8 cellular contexts compared by ENCODE assay signal in the genomic region with DNA sequence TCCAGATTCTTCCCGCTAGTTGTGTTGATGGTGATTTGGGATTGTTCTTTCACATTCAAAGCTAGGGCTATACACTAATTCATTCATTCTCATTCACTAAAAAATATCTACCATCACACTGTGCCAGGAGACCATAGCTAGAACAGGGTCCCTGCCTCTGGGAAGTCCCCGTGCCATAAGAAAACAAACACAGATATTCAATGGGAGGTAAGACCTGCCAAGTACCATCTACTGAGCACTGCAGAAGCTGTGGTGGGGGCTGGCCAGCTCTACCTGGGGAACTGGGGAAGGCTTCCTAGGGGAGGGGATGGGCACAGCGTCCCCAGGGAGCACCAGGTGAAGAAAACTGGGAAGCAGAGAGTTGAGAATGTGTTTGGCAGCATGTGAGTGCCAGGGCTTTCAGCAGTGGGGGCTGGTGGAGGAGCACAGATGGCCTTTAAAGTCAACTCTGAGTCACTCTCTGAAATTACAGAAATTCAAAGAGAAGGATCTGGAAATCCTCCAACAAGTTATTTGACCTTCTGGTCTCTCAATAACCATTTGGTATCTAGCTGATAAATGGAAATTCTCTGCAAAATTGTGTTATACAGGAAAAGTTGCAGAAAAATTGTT.
DNase-seq lines count a peak whose midpoint lies in the region; ATAC-seq and TF ChIP-seq lines count a peak whose summit lies in the region.

No MANE protein-coding gene starts in this region.

- H3K4me3 ChIP-seq in neural progenitor cell: no peak overlapping the region

- H3K27ac Mint-ChIP-seq in neural progenitor cell: peak overlapping the region; percentile 85

- no peak overlapping the region for H3K9ac ChIP-seq in neural progenitor cell

- no peaks in the 10 kb centered on the region for H3K36me3 Mint-ChIP-seq in neural progenitor cell

- no peaks in the 10 kb centered on the region for H3K9me3 ChIP-seq in neural progenitor cell (ENCODE audit: low read depth)

- H3K4me1 Mint-ChIP-seq in neural progenitor cell: no peaks in the 10 kb centered on the region

- no peaks in the 10 kb centered on the region for H3K4me1 ChIP-seq in neural progenitor cell

- H2AFZ ChIP-seq in neural progenitor cell (replicated peaks): no peak overlapping the region

- TF ChIP-seq CTCF in neural progenitor cell (IDR thresholded peaks at IDR 0.05): no peak

- no peaks in the 10 kb centered on the region for H4K20me1 ChIP-seq in neural progenitor cell (ENCODE audit: low read depth)

- H3K4me2 ChIP-seq in neural progenitor cell: no peak overlapping the region

- no peaks in the 10 kb centered on the region for H3F3A ChIP-seq in neural progenitor cell (ENCODE audit: low read depth)

- peak; percentile 88 for DNase-seq in G401 (ENCODE audit: low spot score)
- peak; percentile 56 for DNase-seq in NCI-H524 treated with DMSO at 0.1 percent for 48 hours (lab: John Stamatoyannopoulos, UW)
- DNase-seq in cerebellum (ENCODE audit: low spot score): peak; percentile 83
- no peak for DNase-seq in neural progenitor cell (ENCODE audit: low spot score)
- DNase-seq in DMS79 (lab: John Stamatoyannopoulos, UW): no peak
- no peak for DNase-seq in UCSD-AML1 (lab: John Stamatoyannopoulos, UW; ENCODE audit: unreplicated experiment)
- DNase-seq in inferior parietal cortex (ENCODE audit: extremely low spot score): no peak

- no peaks in the 10 kb centered on the region for H3K27me3 ChIP-seq in neural progenitor cell

- H3K79me2 ChIP-seq in neural progenitor cell (ENCODE audit: low read depth): no peaks in the 10 kb centered on the region

- peaks cover 2% of the 10 kb centered on the region for H3K9me3 Mint-ChIP-seq in neural progenitor cell

- ATAC-seq in HG03442 (IDR thresholded peaks at IDR 0.05; ENCODE audit: unreplicated experiment): no peak

- H3K4me3 Mint-ChIP-seq in neural progenitor cell: no peak overlapping the region

- H3K36me3 ChIP-seq in neural progenitor cell: no peaks in the 10 kb centered on the region

- in situ Hi-C loops in G401 (cut with HindIII; ENCODE audit: low sequenced_read_pairs): no loop called here

- no peaks in the 10 kb centered on the region for H3K27me3 Mint-ChIP-seq in neural progenitor cell (ENCODE audit: insufficient read depth, low read depth)

- no peak overlapping the region for H3K27ac ChIP-seq in neural progenitor cell

Comparison
In these comparisons a context has a peak if more than half of its experiments do, and no peak if none do; other contexts are left out.
1. DNase-seq: peak in G401 (single experiment), NCI-H524 treated with DMSO at 0.1 percent for 48 hours (single experiment) and cerebellum (single experiment); none in neural progenitor cell (single experiment), DMS79 (single experiment), UCSD-AML1 (single experiment) and inferior parietal cortex (single experiment).